In the genomic region with DNA sequence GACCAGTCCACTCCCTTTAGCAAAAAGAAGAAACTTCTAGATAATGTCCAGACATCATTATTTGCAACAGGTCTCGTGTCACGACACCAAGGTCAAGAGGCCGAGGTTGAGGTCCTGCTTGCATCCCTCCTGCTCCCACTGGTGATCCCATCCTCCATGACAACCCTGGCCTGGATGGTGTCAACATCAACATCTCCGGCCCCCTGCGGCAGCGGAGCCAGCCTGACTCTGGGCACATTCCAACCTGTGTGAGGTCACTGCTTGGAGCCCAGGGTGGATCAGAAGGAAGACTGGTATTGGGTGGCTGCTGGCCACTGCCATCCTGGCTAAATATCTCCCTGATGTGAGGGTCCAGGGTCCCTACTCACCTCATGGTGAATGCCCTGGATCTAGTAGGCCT, we compare ENCODE assay signal across 1 cellular context.
TF ChIP-seq lines count a peak whose summit lies in the region.

No MANE protein-coding gene starts in this region.

TF ChIP-seq in IMR-90, 13 proteins besides CTCF, POLR2A, EP300 and RAD21:
- TF ChIP-seq NFE2L2 (IDR thresholded peaks at IDR 0.05; ENCODE audit: low read depth, low read length) (no peak), RFX5 (IDR thresholded peaks at IDR 0.05; ENCODE audit: low read depth, low read length) (no peak), MAFK (IDR thresholded peaks at IDR 0.05; ENCODE audit: low read depth, low read length) (no peak), MAZ (IDR thresholded peaks at IDR 0.05; ENCODE audit: borderline replicate concordance, low read depth, low read length) (no peak), BHLHE40 (IDR thresholded peaks at IDR 0.05; ENCODE audit: low read depth, low read length) (no peak), RCOR1 (IDR thresholded peaks at IDR 0.05; ENCODE audit: insufficient replicate concordance, low read length) (no peak), FOS (IDR thresholded peaks at IDR 0.05; ENCODE audit: low read depth, low read length) (no peak), CEBPB (IDR thresholded peaks at IDR 0.05; ENCODE audit: low read depth, low read length) (no peak)
TF ChIP-seq in IMR-90: peak in this region for 0.
